ENCODE assay signal across 23 cellular contexts in the genomic region with DNA sequence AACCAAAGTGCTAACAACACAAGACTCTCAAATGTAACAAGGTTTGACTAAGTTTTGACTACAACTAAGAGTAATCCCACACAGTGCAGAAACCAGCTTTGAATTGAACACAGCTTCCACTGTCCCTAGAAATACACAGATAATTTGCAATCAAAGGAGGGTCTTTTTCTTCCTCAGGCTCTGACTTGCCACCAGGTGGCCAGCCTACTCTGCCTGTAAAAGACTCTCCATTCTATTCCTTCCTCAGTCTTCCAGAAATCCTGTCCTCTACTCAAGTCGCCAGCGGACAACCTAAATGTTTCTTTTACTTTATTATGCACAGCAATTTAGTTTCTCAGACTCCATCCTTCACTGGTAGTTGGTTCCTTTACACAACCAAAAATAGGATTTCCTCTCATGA. TPM values are rescaled to one million over a fixed set of nuclear protein-coding genes. Genes with fewer than 3 reads are reported as not detected.
DNase-seq lines count a peak whose midpoint lies in the region; ATAC-seq and TF ChIP-seq lines count a peak whose summit lies in the region.
"Had no signal": no experiment of that assay in that cellular context is flagged by ENCODE, and none has a peak within 500 bp of the region (broad histone marks: within the 10 kb centered on the region; RNA-seq: fewer than 3 reads in every experiment).

No MANE protein-coding gene starts in this region.

- no peak for ATAC-seq in GM21447 (IDR thresholded peaks at IDR 0.05; ENCODE audit: unreplicated experiment)
- ATAC-seq: activated CD4-positive, alpha-beta T cell treated with anti-CD3 and anti-CD28 coated beads for 36 hours; activated CD8-positive, alpha-beta memory T cell treated with anti-CD3 and anti-CD28 coated beads, Interleukin-2, amount 10 ng/mL, durations not matched to agents 7 days and 5 days; activated naive CD8-positive, alpha-beta T cell treated with anti-CD3 and anti-CD28 coated beads, Interleukin-2, amount 50 U/mL, for 24 hours; naive thymus-derived CD4-positive, alpha-beta T cell had no signal

- no peaks in the 10 kb centered on the region for H3K9me2 ChIP-seq in SK-N-SH

- H2AFZ ChIP-seq in SK-N-SH (ENCODE audit: low read depth) (no peak overlapping the region), smooth muscle cell (ENCODE audit: low read depth) (no peak overlapping the region)

- POLR2A ChIA-PET in SK-N-SH (lab: Yijun Ruan, JAX): no interaction called here

- H3K27me3 ChIP-seq in SK-N-SH (ENCODE audit: insufficient read depth): peaks cover 3% of the 10 kb centered on the region; the same call in 1 of the 2 replicates
- no peaks in the 10 kb centered on the region for H3K27me3 ChIP-seq in smooth muscle cell (ENCODE audit: low read depth)
- H3K27me3 ChIP-seq in testis: no peaks in the 10 kb centered on the region
- H3K27me3 ChIP-seq: cardiac muscle cell, SJSA1, spleen had no signal

- TF ChIP-seq CTCF in SK-N-SH (IDR thresholded peaks at IDR 0.05) (peak; percentile 34), epithelial cell of proximal tubule (conservative IDR thresholded peaks at IDR 0.05; ENCODE audit: low read depth, low read length) (peak; percentile 38), smooth muscle cell (IDR thresholded peaks at IDR 0.05; ENCODE audit: borderline replicate concordance, insufficient read depth, poor library complexity, severe bottlenecking) (peak; percentile 10), testis (IDR thresholded peaks at IDR 0.05) (no peak)

- H3K4me1 ChIP-seq in SK-N-SH (ENCODE audit: control insufficient read depth in 1 of 2, insufficient read depth in 2 of 2, low read depth in 1 of 2, low read length in 1 of 2): no peaks in the 10 kb centered on the region
- H3K4me1 ChIP-seq in smooth muscle cell (ENCODE audit: low read depth): no peaks in the 10 kb centered on the region
- H3K4me1 ChIP-seq in testis: no peaks in the 10 kb centered on the region
- H3K4me1 ChIP-seq: BE2C, heart right ventricle, SJSA1, spleen had no signal

- CTCF ChIA-PET in SK-N-SH (lab: Yijun Ruan, JAX): no interaction called here

- H3K4me2 ChIP-seq in SK-N-SH (no peak overlapping the region), smooth muscle cell (no peak overlapping the region)

- H3K9me3 ChIP-seq in SK-N-SH: no peaks in the 10 kb centered on the region
- no peaks in the 10 kb centered on the region for H3K9me3 ChIP-seq in smooth muscle cell (replicated peaks; ENCODE audit: low read depth)
- H3K9me3 ChIP-seq in testis: no peaks in the 10 kb centered on the region
- H3K9me3 ChIP-seq: BE2C, SJSA1 had no signal

- H4K20me1 ChIP-seq in SK-N-SH (ENCODE audit: insufficient read depth): no peaks in the 10 kb centered on the region
- no peaks in the 10 kb centered on the region for H4K20me1 ChIP-seq in smooth muscle cell (ENCODE audit: low read depth)

- H3K36me3 ChIP-seq in SK-N-SH (replicated peaks in 1 of 2; ENCODE audit: control insufficient read depth in 1 of 2, insufficient read depth in 2 of 2, low read length in 1 of 2) (no peaks in the 10 kb centered on the region), smooth muscle cell (ENCODE audit: low read depth) (no peaks in the 10 kb centered on the region), testis (ENCODE audit: low read depth, missing control alignments) (no peaks in the 10 kb centered on the region)
- H3K36me3 ChIP-seq: BE2C, cardiac muscle cell, heart right ventricle, SJSA1, spleen had no signal

- TF ChIP-seq POLR2A in testis (IDR thresholded peaks at IDR 0.05): no peak

- H3K9ac ChIP-seq in SK-N-SH (no peak overlapping the region), smooth muscle cell (ENCODE audit: low read depth) (no peak overlapping the region)

- TF ChIP-seq RAD21 in SK-N-SH (IDR thresholded peaks at IDR 0.05; ENCODE audit: low read length): no peak

- 13% methylated on average over 2 of the region's 2 CpGs for WGBS in SK-N-SH (ENCODE audit: low lambda C conversion rate)
- 74% methylated on average over 2 of the region's 2 CpGs for WGBS in smooth muscle cell (ENCODE audit: low lambda C conversion rate)
- 87 to 89% methylated on average over 2 of the region's 2 CpGs for whole genome bisulfite sequencing in testis, 2 donors

- TF ChIP-seq EP300 in SK-N-SH (IDR thresholded peaks at IDR 0.05; ENCODE audit: borderline replicate concordance in 1 of 2, low read depth in 1 of 2, low read length in 1 of 2): no peak

- intact Hi-C loops in testis (cut with DNase I; ENCODE audit: low total_unique reads): no loop called here

- H3K27ac ChIP-seq in SK-N-SH (ENCODE audit: low read depth in 2 of 2, low read length in 1 of 2) (no peak overlapping the region), smooth muscle cell (ENCODE audit: low read depth) (no peak overlapping the region), testis (no peak overlapping the region)
- H3K27ac ChIP-seq: cardiac muscle cell, heart right ventricle, SJSA1, spleen had no signal

- H3F3A ChIP-seq in SK-N-SH (replicated peaks; ENCODE audit: insufficient read depth): no peaks in the 10 kb centered on the region
- no peaks in the 10 kb centered on the region for H3F3A ChIP-seq in smooth muscle cell (ENCODE audit: low read depth)

- DNase-seq in DMS 273 (lab: John Stamatoyannopoulos, UW; ENCODE audit: unreplicated experiment): peak; percentile 36
- DNase-seq in DMS 273 treated with DMSO at 0.1 percent for 48 hours (lab: John Stamatoyannopoulos, UW): no peak
- DNase-seq in SK-N-SH: no peak
- DNase-seq in epithelial cell of proximal tubule (ENCODE audit: low read depth): no peak
- no peak for DNase-seq in smooth muscle cell (lab: John Stamatoyannopoulos, UW; ENCODE audit: unreplicated experiment)
- DNase-seq in kidney glomerular epithelial cell (lab: John Stamatoyannopoulos, UW): no peak
- no peak for DNase-seq in testis
- DNase-seq: 8988T; activated CD4-positive, alpha-beta T cell treated with anti-CD3 and anti-CD28 coated beads for 36 hours; activated CD8-positive, alpha-beta memory T cell treated with anti-CD3 and anti-CD28 coated beads, Interleukin-2, amount 10 ng/mL, durations not matched to agents 7 days and 5 days; activated naive CD8-positive, alpha-beta T cell treated with anti-CD3 and anti-CD28 coated beads, Interleukin-2, amount 50 U/mL, for 24 hours; BE2C; effector memory CD4-positive, alpha-beta T cell; heart right ventricle; islet precursor cell; mammary epithelial cell; naive thymus-derived CD4-positive, alpha-beta T cell; NCI-H187; spleen; stimulated activated CD8-positive, alpha-beta memory T cell treated with anti-CD3 and anti-CD28 coated beads, Interleukin-4, amount 100 ng/mL, for 48 hours had no signal

- no peaks in the 10 kb centered on the region for H3K79me2 ChIP-seq in SK-N-SH (ENCODE audit: insufficient read depth)
- no peaks in the 10 kb centered on the region for H3K79me2 ChIP-seq in smooth muscle cell (ENCODE audit: low read depth)

- H3K4me3 ChIP-seq in SK-N-SH (ENCODE audit: low read depth in 2 of 2, low read length in 1 of 2): no peak overlapping the region
- H3K4me3 ChIP-seq in epithelial cell of proximal tubule (ENCODE audit: low read depth, low read length): no peak overlapping the region
- no peak overlapping the region for H3K4me3 ChIP-seq in smooth muscle cell
- H3K4me3 ChIP-seq in testis: no peak overlapping the region
- H3K4me3 ChIP-seq: cardiac muscle cell, heart right ventricle, SJSA1, spleen had no signal

TF ChIP-seq in SK-N-SH, 30 proteins besides CTCF, POLR2A, EP300 and RAD21:
- TF ChIP-seq, protein P1, sequence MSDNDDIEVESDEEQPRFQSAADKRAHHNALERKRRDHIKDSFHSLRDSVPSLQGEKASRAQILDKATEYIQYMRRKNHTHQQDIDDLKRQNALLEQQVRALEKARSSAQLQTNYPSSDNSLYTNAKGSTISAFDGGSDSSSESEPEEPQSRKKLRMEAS (IDR thresholded peaks at IDR 0.05; ENCODE audit: low read depth): no peak
- no peak for TF ChIP-seq TAF1 (IDR thresholded peaks at IDR 0.05; ENCODE audit: borderline replicate concordance, low read depth, low read length)
- TF ChIP-seq POLR2AphosphoS5 (IDR thresholded peaks at IDR 0.05; ENCODE audit: low read depth, low read length): no peak
- no peak for TF ChIP-seq SMC3 (IDR thresholded peaks at IDR 0.05; ENCODE audit: low read depth, low read length)
- TF ChIP-seq, protein P2, sequence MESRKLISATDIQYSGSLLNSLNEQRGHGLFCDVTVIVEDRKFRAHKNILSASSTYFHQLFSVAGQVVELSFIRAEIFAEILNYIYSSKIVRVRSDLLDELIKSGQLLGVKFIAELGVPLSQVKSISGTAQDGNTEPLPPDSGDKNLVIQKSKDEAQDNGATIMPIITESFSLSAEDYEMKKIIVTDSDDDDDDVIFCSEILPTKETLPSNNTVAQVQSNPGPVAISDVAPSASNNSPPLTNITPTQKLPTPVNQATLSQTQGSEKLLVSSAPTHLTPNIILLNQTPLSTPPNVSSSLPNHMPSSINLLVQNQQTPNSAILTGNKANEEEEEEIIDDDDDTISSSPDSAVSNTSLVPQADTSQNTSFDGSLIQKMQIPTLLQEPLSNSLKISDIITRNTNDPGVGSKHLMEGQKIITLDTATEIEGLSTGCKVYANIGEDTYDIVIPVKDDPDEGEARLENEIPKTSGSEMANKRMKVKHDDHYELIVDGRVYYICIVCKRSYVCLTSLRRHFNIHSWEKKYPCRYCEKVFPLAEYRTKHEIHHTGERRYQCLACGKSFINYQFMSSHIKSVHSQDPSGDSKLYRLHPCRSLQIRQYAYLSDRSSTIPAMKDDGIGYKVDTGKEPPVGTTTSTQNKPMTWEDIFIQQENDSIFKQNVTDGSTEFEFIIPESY (IDR thresholded peaks at IDR 0.05; ENCODE audit: borderline replicate concordance, low read depth): no peak
- no peak for TF ChIP-seq FOSL2 (IDR thresholded peaks at IDR 0.05; ENCODE audit: borderline replicate concordance, low read depth)
- no peak for TF ChIP-seq GATA2 (CRISPR knock-in tag; IDR thresholded peaks at IDR 0.05)
- no peak for TF ChIP-seq EZH2phosphoT487 (IDR thresholded peaks at IDR 0.05; ENCODE audit: borderline replicate concordance, low read depth)
- TF ChIP-seq, protein P3, sequence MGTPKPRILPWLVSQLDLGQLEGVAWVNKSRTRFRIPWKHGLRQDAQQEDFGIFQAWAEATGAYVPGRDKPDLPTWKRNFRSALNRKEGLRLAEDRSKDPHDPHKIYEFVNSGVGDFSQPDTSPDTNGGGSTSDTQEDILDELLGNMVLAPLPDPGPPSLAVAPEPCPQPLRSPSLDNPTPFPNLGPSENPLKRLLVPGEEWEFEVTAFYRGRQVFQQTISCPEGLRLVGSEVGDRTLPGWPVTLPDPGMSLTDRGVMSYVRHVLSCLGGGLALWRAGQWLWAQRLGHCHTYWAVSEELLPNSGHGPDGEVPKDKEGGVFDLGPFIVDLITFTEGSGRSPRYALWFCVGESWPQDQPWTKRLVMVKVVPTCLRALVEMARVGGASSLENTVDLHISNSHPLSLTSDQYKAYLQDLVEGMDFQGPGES (IDR thresholded peaks at IDR 0.05; ENCODE audit: low read depth, low read length): no peak

RNA-seq across cellular contexts. Expression of a gene that starts 32.2 kb away (rescaled TPM):
- 0.53 and 0.62 TPM in 2 replicates for polyA plus RNA-seq in SK-N-SH (2012; rRNA removed)
- 0.87 and 1.2 TPM in 2 replicates for polyA plus RNA-seq in SK-N-SH (2012; cell fraction: cytosol; rRNA removed)
- 0.74 and 1.4 TPM in 2 replicates for polyA plus RNA-seq in SK-N-SH (2012; cell fraction: nucleus; rRNA removed)
- 9.7 and 18.0 TPM in 2 replicates for total RNA-seq in epithelial cell of proximal tubule
- total RNA-seq in smooth muscle cell: 4.8 and 5.2 TPM in 2 replicates
- polyA plus RNA-seq in smooth muscle cell: 1.1 and 4.0 TPM in 2 replicates
- total RNA-seq in testis: 10 to 100 TPM in 1 of 2 donors, 1 to 10 TPM in 1; 9.7 to 15.5 TPM
- 7.4 TPM for polyA plus RNA-seq in testis (ENCODE audit: insufficient read depth, low read depth, low replicate concordance)
- total RNA-seq: activated CD8-positive, alpha-beta memory T cell treated with anti-CD3 and anti-CD28 coated beads, Interleukin-2, amount 10 ng/mL, durations not matched to agents 7 days and 5 days; cardiac muscle cell had no signal

Comparison
In these comparisons a context has a peak if more than half of its experiments do, and no peak if none do; other contexts are left out.
1. CTCF ChIP-seq: peak in SK-N-SH (single experiment), epithelial cell of proximal tubule (single experiment) and smooth muscle cell (single experiment); none in testis (0 of 3).